ENCODE assay signal across 1 cellular context in the genomic region with DNA sequence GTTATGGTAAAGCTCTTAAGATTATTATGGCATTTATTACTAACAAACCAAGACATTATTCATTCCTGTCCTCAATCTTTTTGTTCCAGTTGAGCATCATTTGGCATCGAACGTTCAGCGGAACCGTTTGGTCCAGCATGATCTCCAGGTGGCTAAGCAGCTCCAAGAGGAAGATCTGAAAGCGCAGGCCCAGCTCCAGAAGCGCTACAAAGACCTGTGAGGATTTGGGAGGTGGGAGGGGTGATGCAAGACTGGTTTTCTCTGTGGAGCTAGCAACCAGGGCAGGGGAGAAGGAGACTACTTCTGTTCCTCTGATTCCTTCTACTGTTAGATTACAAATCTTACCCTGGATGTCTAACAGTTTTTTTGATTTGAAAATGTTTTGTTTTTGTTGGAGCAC.
TF ChIP-seq lines count a peak whose summit lies in the region.

No MANE protein-coding gene starts in this region.

TF ChIP-seq in IMR-90, 13 proteins besides CTCF, POLR2A, EP300 and RAD21:
- TF ChIP-seq ELK1 (IDR thresholded peaks at IDR 0.05; ENCODE audit: borderline replicate concordance, low read depth, low read length) (no peak), RFX5 (IDR thresholded peaks at IDR 0.05; ENCODE audit: low read depth, low read length) (no peak), MXI1 (IDR thresholded peaks at IDR 0.05; ENCODE audit: borderline replicate concordance, low read depth, low read length) (no peak), CEBPB (IDR thresholded peaks at IDR 0.05; ENCODE audit: low read depth, low read length) (no peak)
- TF ChIP-seq, protein P1, sequence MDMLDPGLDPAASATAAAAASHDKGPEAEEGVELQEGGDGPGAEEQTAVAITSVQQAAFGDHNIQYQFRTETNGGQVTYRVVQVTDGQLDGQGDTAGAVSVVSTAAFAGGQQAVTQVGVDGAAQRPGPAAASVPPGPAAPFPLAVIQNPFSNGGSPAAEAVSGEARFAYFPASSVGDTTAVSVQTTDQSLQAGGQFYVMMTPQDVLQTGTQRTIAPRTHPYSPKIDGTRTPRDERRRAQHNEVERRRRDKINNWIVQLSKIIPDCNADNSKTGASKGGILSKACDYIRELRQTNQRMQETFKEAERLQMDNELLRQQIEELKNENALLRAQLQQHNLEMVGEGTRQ (IDR thresholded peaks at IDR 0.05; ENCODE audit: low read depth, low read length): no peak
